30 cellular contexts compared by ENCODE assay signal in the genomic region with DNA sequence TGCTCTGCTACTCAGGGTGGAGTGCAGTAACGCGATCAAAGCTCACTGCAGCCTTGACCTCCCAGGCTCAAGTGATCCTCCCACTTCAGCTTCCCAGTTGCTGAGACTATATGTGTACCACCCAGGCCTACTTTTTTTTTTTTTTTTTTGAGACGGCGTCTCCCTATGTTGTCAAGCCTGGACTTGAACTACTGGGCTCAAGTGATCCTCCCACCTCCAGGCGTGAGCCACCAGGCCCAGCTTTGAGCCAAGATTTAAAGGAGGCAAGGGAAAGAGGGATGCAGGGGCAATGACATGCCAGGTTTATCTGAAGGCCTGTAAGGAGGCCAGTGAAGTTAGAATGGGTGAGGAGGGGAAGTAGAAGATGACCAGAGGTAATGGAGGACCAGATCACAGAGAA. TPM values are rescaled to one million over a fixed set of nuclear protein-coding genes. Genes with fewer than 3 reads are reported as not detected.
"Had no signal": no experiment of that assay in that cellular context is flagged by ENCODE, and none has a peak within 500 bp of the region (broad histone marks: within the 10 kb centered on the region; RNA-seq: fewer than 3 reads in every experiment).

No MANE protein-coding gene starts in this region.

- H3K27ac Mint-ChIP-seq: activated B cell treated with CpG ODN at 0.5 μM for 24 hours; activated CD4-positive, alpha-beta T cell treated with anti-CD3 and anti-CD28 coated beads, Interleukin-2, amount 10 ng/mL, durations not matched to agents 24 days and 14 days; activated CD8-positive, alpha-beta memory T cell treated with anti-CD3 and anti-CD28 coated beads, Interleukin-2, amount 10 ng/mL, durations not matched to agents 7 days and 5 days; activated naive CD8-positive, alpha-beta T cell treated with anti-CD3 and anti-CD28 coated beads, Interleukin-2, amount 50 U/mL, for 24 hours; activated T-cell treated with anti-CD3 and anti-CD28 coated beads, Interleukin-2, amount 50 U/mL, for 24 hours; activated T-helper 1 cell treated with anti-CD3 and anti-CD28 coated beads, Interleukin-12 subunit alpha, Interleukin-12 subunit beta, Interleukin-2, Interleukin-4 antibody, amounts not matched to agents 30 ng/mL and 10 ng/mL and 1 ng/mL, durations not matched to agents 14 hours and 24 hours and 36 hours; T-cell had no signal

- H3K4me1 Mint-ChIP-seq: activated B cell treated with CpG ODN at 0.5 μM for 24 hours had no signal

- H3K27me3 Mint-ChIP-seq: activated B cell treated with CpG ODN at 0.5 μM for 24 hours; activated CD4-positive, alpha-beta T cell treated with anti-CD3 and anti-CD28 coated beads, Interleukin-2, amount 10 ng/mL, durations not matched to agents 24 days and 14 days; activated CD8-positive, alpha-beta memory T cell treated with anti-CD3 and anti-CD28 coated beads, Interleukin-2, amount 10 ng/mL, durations not matched to agents 7 days and 5 days; activated naive CD8-positive, alpha-beta T cell treated with anti-CD3 and anti-CD28 coated beads, Interleukin-2, amount 50 U/mL, for 24 hours; activated T-cell treated with anti-CD3 and anti-CD28 coated beads, Interleukin-2, amount 50 U/mL, for 24 hours; T-cell had no signal

- ATAC-seq: activated CD8-positive, alpha-beta memory T cell treated with anti-CD3 and anti-CD28 coated beads, Interleukin-2, amount 10 ng/mL, durations not matched to agents 7 days and 5 days; activated naive CD4-positive, alpha-beta T cell treated with anti-CD3 and anti-CD28 coated beads, Interleukin-2, amount 50 U/mL, for 72 hours; activated naive CD8-positive, alpha-beta T cell treated with anti-CD3 and anti-CD28 coated beads, Interleukin-2, amount 50 U/mL, for 24 hours; body of pancreas; Right ventricle myocardium inferior; T-cell had no signal

- H3K27me3 ChIP-seq: ascending aorta, body of pancreas had no signal

- H3K4me1 ChIP-seq: ascending aorta, body of pancreas had no signal

- H3K36me3 ChIP-seq: ascending aorta had no signal

- H3K4me3 ChIP-seq: ascending aorta, body of pancreas, SK-N-MC had no signal

- H3K4me3 Mint-ChIP-seq: activated B cell treated with CpG ODN at 0.5 μM for 24 hours; activated CD4-positive, alpha-beta T cell treated with anti-CD3 and anti-CD28 coated beads, Interleukin-2, amount 10 ng/mL, durations not matched to agents 24 days and 14 days; activated CD8-positive, alpha-beta memory T cell treated with anti-CD3 and anti-CD28 coated beads, Interleukin-2, amount 10 ng/mL, durations not matched to agents 7 days and 5 days; activated naive CD8-positive, alpha-beta T cell treated with anti-CD3 and anti-CD28 coated beads, Interleukin-2, amount 50 U/mL, for 24 hours; activated T-cell treated with anti-CD3 and anti-CD28 coated beads, Interleukin-2, amount 50 U/mL, for 24 hours; activated T-helper 1 cell treated with anti-CD3 and anti-CD28 coated beads, Interleukin-12 subunit alpha, Interleukin-12 subunit beta, Interleukin-2, Interleukin-4 antibody, amounts not matched to agents 30 ng/mL and 10 ng/mL and 1 ng/mL, durations not matched to agents 14 hours and 24 hours and 36 hours; T-cell had no signal

- H3K9me3 Mint-ChIP-seq: activated B cell treated with CpG ODN at 0.5 μM for 24 hours; activated CD4-positive, alpha-beta T cell treated with anti-CD3 and anti-CD28 coated beads, Interleukin-2, amount 10 ng/mL, durations not matched to agents 24 days and 14 days; activated naive CD4-positive, alpha-beta T cell treated with anti-CD3 and anti-CD28 coated beads, Interleukin-2, amount 50 U/mL, for 72 hours; activated naive CD8-positive, alpha-beta T cell treated with anti-CD3 and anti-CD28 coated beads, Interleukin-2, amount 50 U/mL, for 24 hours; activated T-cell treated with anti-CD3 and anti-CD28 coated beads, Interleukin-2, amount 50 U/mL, for 24 hours; activated T-helper 1 cell treated with anti-CD3 and anti-CD28 coated beads, Interleukin-12 subunit alpha, Interleukin-12 subunit beta, Interleukin-2, Interleukin-4 antibody, amounts not matched to agents 30 ng/mL and 10 ng/mL and 1 ng/mL, durations not matched to agents 14 hours and 24 hours and 36 hours; T-cell had no signal

- DNase-seq: activated B cell treated with CpG ODN at 0.5 μM for 24 hours; activated CD4-positive, alpha-beta T cell treated with anti-CD3 and anti-CD28 coated beads for 1 hour; activated CD4-positive, alpha-beta T cell treated with anti-CD3 and anti-CD28 coated beads, Interleukin-2, amount 10 ng/mL, durations not matched to agents 24 days and 14 days; activated CD4-positive, alpha-beta T cell treated with anti-CD3 and anti-CD28 coated beads, Interleukin-2, amount 50 U/mL, for 48 hours; activated CD8-positive, alpha-beta memory T cell treated with anti-CD3 and anti-CD28 coated beads, Interleukin-2, amount 10 ng/mL, durations not matched to agents 7 days and 5 days; activated effector memory CD4-positive, alpha-beta T cell treated with anti-CD3 and anti-CD28 coated beads, Interleukin-2, amount 50 U/mL, for 16 hours; activated naive CD4-positive, alpha-beta T cell treated with Interleukin-2 at 50 U/mL for 16 hours; activated naive CD8-positive, alpha-beta T cell treated with anti-CD3 and anti-CD28 coated beads, Interleukin-2, amount 50 U/mL, for 24 hours; activated T-cell treated with anti-CD3 and anti-CD28 coated beads, Interleukin-2, amount 50 U/mL, for 24 hours; amniotic stem cell; body of pancreas; Kasumi-1; KBM-7; NCI-H1092; NCI-H1417; NCI-H1930; NCI-H345; NCI-H510A; NCI-H526 treated with DMSO at 0.1 percent for 48 hours; NCI-H82; T-cell; T-helper 2 cell; T1000 had no signal

- H3K27ac ChIP-seq: ascending aorta, body of pancreas, SK-N-MC had no signal

- H3K9me3 ChIP-seq: ascending aorta, body of pancreas had no signal

RNA-seq across cellular contexts. Expression of a gene that starts 51.8 kb away (rescaled TPM):
- total RNA-seq: activated B cell treated with CpG ODN at 0.5 μM for 24 hours; activated CD4-positive, alpha-beta T cell treated with anti-CD3 and anti-CD28 coated beads, Interleukin-2, amount 10 ng/mL, durations not matched to agents 24 days and 14 days; activated CD8-positive, alpha-beta memory T cell treated with anti-CD3 and anti-CD28 coated beads, Interleukin-2, amount 10 ng/mL, durations not matched to agents 7 days and 5 days; activated naive CD4-positive, alpha-beta T cell treated with anti-CD3 and anti-CD28 coated beads, Interleukin-2, amount 50 U/mL, for 72 hours; activated T-helper 1 cell treated with anti-CD3 and anti-CD28 coated beads, Interleukin-12 subunit alpha, Interleukin-12 subunit beta, Interleukin-2, Interleukin-4 antibody, amounts not matched to agents 30 ng/mL and 10 ng/mL and 1 ng/mL, durations not matched to agents 14 hours and 24 hours and 36 hours; OCI-LY7; RPMI7951 had no signal
